22 cellular contexts compared by ENCODE assay signal in the genomic region with DNA sequence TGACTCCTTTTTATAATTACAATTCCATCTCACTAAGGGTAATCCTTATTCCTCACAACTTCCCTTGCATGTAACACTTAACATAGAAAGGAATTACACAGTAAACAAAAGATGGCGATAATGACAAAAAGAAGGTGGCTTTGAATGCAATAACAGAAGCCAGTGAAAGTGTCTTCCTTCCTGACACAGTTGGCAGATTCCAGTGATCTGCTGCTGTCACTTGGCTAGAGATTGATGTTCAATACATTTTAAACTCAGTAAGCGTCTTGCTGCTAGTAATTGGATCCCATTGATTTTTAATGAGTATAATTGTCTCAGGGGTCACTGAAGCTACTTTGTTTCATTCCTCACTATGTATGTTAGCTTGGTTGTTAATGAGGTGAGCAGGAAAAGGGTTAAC.
DNase-seq lines count a peak whose midpoint lies in the region; TF ChIP-seq lines count a peak whose summit lies in the region.
"Had no signal": no experiment of that assay in that cellular context is flagged by ENCODE, and none has a peak within 500 bp of the region (broad histone marks: within the 10 kb centered on the region; RNA-seq: fewer than 3 reads in every experiment).

No MANE protein-coding gene starts in this region.

- H4K20me1 ChIP-seq in neural cell (ENCODE audit: insufficient read depth): no peaks in the 10 kb centered on the region
- H4K20me1 ChIP-seq: BLaER1 treated with 17β-estradiol and CSF1 and Interleukin-3, amounts not matched to agents 10 nM and 100 nM had no signal

- H3K79me2 ChIP-seq in neural cell (replicated peaks; ENCODE audit: insufficient read depth, low read length): no peaks in the 10 kb centered on the region

- no peaks in the 10 kb centered on the region for H3K9me3 ChIP-seq in neural cell (ENCODE audit: low read length)
- H3K9me3 ChIP-seq: A549; BE2C; BLaER1 treated with 17β-estradiol and CSF1 and Interleukin-3, amounts not matched to agents 10 nM and 100 nM had no signal

- no peaks in the 10 kb centered on the region for H3K27me3 ChIP-seq in neural cell (ENCODE audit: insufficient read depth, low read depth, low read length)
- H3K27me3 ChIP-seq: BE2C; BLaER1 treated with 17β-estradiol and CSF1 and Interleukin-3, amounts not matched to agents 10 nM and 100 nM had no signal

- peak; percentile 89 for TF ChIP-seq EP300 in neural cell (conservative IDR thresholded peaks at IDR 0.05; ENCODE audit: poor library complexity, severe bottlenecking)

- H3K9me2 ChIP-seq in neural cell (ENCODE audit: insufficient read depth, low read length): no peaks in the 10 kb centered on the region

- H3K27ac ChIP-seq in neural cell (ENCODE audit: low read length): peak overlapping the region; percentile 75
- H3K27ac ChIP-seq: A549; BLaER1 treated with 17β-estradiol and CSF1 and Interleukin-3, amounts not matched to agents 10 nM and 100 nM had no signal

- no peaks in the 10 kb centered on the region for H3K36me3 ChIP-seq in neural cell (ENCODE audit: insufficient read depth, low read length)
- H3K36me3 ChIP-seq: BE2C; BLaER1 treated with 17β-estradiol and CSF1 and Interleukin-3, amounts not matched to agents 10 nM and 100 nM had no signal

- peak overlapping the region; percentile 22 for H3K4me3 ChIP-seq in neural cell (ENCODE audit: low read length)
- H3K4me3 ChIP-seq: A549; BLaER1 treated with 17β-estradiol and CSF1 and Interleukin-3, amounts not matched to agents 10 nM and 100 nM; GM12878; GM23338 had no signal

- peak; percentile 47 for TF ChIP-seq RAD21 in neural cell (conservative IDR thresholded peaks at IDR 0.05)

- no peak overlapping the region for H2AFZ ChIP-seq in neural cell (ENCODE audit: low read depth, low read length)
- H2AFZ ChIP-seq: GM23338 had no signal

- no peak for TF ChIP-seq CTCF in neural cell (IDR thresholded peaks at IDR 0.05; ENCODE audit: poor library complexity, severe bottlenecking)

- H3K9ac ChIP-seq in neural cell (ENCODE audit: low read length): peak overlapping the region; percentile 45
- H3K9ac ChIP-seq: BLaER1 treated with 17β-estradiol and CSF1 and Interleukin-3, amounts not matched to agents 10 nM and 100 nM had no signal

- DNase-seq in NCI-H1694 treated with DMSO at 0.1 percent for 48 hours (lab: John Stamatoyannopoulos, UW): peak; percentile 1
- DNase-seq in NCI-H1694 (lab: John Stamatoyannopoulos, UW): no peak
- DNase-seq in NCI-H82 treated with DMSO at 0.1 percent for 48 hours (lab: John Stamatoyannopoulos, UW; ENCODE audit: unreplicated experiment): peak; percentile 48
- DNase-seq in RPMI8226: no peak
- no peak for DNase-seq in activated gamma-delta T cell (lab: John Stamatoyannopoulos, UW)
- DNase-seq: 8988T; ACHN; AML-193; BE2C; CD4-positive, alpha-beta T cell; CD8-positive, alpha-beta memory T cell; DMS 273 treated with DMSO at 0.1 percent for 48 hours; DMS79; EL; GDM1; H9; HFFc6 had no signal

- peaks cover 6% of the 10 kb centered on the region for H3F3A ChIP-seq in neural cell (ENCODE audit: insufficient read depth, low read length, poor library complexity, severe bottlenecking)

- H3K4me2 ChIP-seq in neural cell (ENCODE audit: low read length): peak overlapping the region; percentile 15
- H3K4me2 ChIP-seq: A549; BLaER1 treated with 17β-estradiol and CSF1 and Interleukin-3, amounts not matched to agents 10 nM and 100 nM; GM23338 had no signal

TF ChIP-seq in neural cell, 6 proteins besides CTCF, POLR2A, EP300 and RAD21:
- TF ChIP-seq, protein P1, sequence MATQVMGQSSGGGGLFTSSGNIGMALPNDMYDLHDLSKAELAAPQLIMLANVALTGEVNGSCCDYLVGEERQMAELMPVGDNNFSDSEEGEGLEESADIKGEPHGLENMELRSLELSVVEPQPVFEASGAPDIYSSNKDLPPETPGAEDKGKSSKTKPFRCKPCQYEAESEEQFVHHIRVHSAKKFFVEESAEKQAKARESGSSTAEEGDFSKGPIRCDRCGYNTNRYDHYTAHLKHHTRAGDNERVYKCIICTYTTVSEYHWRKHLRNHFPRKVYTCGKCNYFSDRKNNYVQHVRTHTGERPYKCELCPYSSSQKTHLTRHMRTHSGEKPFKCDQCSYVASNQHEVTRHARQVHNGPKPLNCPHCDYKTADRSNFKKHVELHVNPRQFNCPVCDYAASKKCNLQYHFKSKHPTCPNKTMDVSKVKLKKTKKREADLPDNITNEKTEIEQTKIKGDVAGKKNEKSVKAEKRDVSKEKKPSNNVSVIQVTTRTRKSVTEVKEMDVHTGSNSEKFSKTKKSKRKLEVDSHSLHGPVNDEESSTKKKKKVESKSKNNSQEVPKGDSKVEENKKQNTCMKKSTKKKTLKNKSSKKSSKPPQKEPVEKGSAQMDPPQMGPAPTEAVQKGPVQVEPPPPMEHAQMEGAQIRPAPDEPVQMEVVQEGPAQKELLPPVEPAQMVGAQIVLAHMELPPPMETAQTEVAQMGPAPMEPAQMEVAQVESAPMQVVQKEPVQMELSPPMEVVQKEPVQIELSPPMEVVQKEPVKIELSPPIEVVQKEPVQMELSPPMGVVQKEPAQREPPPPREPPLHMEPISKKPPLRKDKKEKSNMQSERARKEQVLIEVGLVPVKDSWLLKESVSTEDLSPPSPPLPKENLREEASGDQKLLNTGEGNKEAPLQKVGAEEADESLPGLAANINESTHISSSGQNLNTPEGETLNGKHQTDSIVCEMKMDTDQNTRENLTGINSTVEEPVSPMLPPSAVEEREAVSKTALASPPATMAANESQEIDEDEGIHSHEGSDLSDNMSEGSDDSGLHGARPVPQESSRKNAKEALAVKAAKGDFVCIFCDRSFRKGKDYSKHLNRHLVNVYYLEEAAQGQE (IDR thresholded peaks at IDR 0.05; ENCODE audit: borderline replicate concordance): no peak
- TF ChIP-seq SMC3 (conservative IDR thresholded peaks at IDR 0.05; ENCODE audit: poor library complexity): peak; percentile 32
- peak; percentile 67 for TF ChIP-seq POLR2AphosphoS5 (IDR thresholded peaks at IDR 0.05)

Comparison
In these comparisons a context has a peak if more than half of its experiments do, and no peak if none do; other contexts are left out.
1. DNase-seq: peak in NCI-H1694 treated with DMSO at 0.1 percent for 48 hours (single experiment) and NCI-H82 treated with DMSO at 0.1 percent for 48 hours (single experiment); none in NCI-H1694 (single experiment), RPMI8226 (single experiment) and activated gamma-delta T cell (single experiment).